ENCODE assay signal across 7 cellular contexts in genomic region chr18:64696154-64696553, GRCh38.
A peak's percentile ranks its signal among the peaks of the same experiment; 100 is the strongest.
DNase-seq lines count a peak whose midpoint lies in the region; ATAC-seq lines count a peak whose summit lies in the region.
"Not testable (repeated sequence)": the region's sequence is repeated elsewhere in the genome, so short reads cannot be mapped to it uniquely, and the experiment has no call there.

No MANE protein-coding gene starts in this region.

- not testable (repeated sequence) for H3K4me3 Mint-ChIP-seq in memory B cell

- DNase-seq in GDM1 (lab: John Stamatoyannopoulos, UW) (peak; percentile 2), KBM-7 (peak; percentile 69), MV-4-11 (lab: John Stamatoyannopoulos, UW) (peak; percentile 90), NOMO-1 treated with dmso at 0.1 percent for 144 hours (lab: John Stamatoyannopoulos, UW; ENCODE audit: unreplicated experiment) (peak; percentile 66), OCI-M1 (lab: John Stamatoyannopoulos, UW) (peak; percentile 57), SKM-1 treated with dmso at 0.1 percent for 144 hours (lab: John Stamatoyannopoulos, UW; ENCODE audit: unreplicated experiment) (peak; percentile 61)
- not testable (repeated sequence) for DNase-seq in memory B cell (ENCODE audit: low spot score in 2 of 2)

- not testable (repeated sequence) for H3K36me3 Mint-ChIP-seq in memory B cell

- in situ Hi-C loops in KBM-7 (cut with MboI; ENCODE audit: low pct_unique_long_range_greater_than_20kb, low sequenced_read_pairs), result not testable (repeated sequence)

- not testable (repeated sequence) for H3K27me3 Mint-ChIP-seq in memory B cell

- not testable (repeated sequence) for H3K9me3 Mint-ChIP-seq in memory B cell

- H3K4me1 Mint-ChIP-seq in memory B cell, result not testable (repeated sequence)

- not testable (repeated sequence) for H3K27ac Mint-ChIP-seq in memory B cell

- peak; percentile 72 for ATAC-seq in memory B cell (ENCODE audit: low read depth)
